Comparison of ENCODE assay signal across 14 cellular contexts in the genomic region with DNA sequence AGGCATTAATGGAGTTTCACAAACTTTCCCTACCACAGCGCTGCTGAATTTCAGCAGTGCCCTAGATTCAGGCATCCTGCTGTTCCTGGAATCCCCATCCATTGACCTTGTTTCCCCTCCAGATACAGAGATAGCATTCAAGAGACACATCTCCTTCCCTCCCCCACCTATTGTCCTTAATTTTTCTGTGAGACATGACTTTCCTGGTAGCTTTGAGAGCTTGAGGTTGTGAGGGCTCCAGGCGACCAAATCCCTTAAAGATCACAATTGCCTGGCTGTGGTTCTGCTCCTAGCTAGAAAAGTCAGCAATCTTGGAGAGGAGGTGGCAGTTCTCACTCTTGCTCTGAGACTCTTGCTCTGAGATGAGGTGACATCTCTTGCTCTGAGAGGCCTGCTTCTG. TPM values are rescaled to one million over a fixed set of nuclear protein-coding genes. Genes with fewer than 3 reads are reported as not detected.
A peak's percentile ranks its signal among the peaks of the same experiment; 100 is the strongest.
DNase-seq lines count a peak whose midpoint lies in the region; ATAC-seq and TF ChIP-seq lines count a peak whose summit lies in the region.
"Had no signal": no experiment of that assay in that cellular context is flagged by ENCODE, and none has a peak within 500 bp of the region (broad histone marks: within the 10 kb centered on the region; RNA-seq: fewer than 3 reads in every experiment).

No MANE protein-coding gene starts in this region.

- no peaks in the 10 kb centered on the region for H3K9me3 ChIP-seq in iPS-15b (ENCODE audit: control insufficient read depth, insufficient read depth, low read length)

- no peaks in the 10 kb centered on the region for H3K36me3 Mint-ChIP-seq in GM23338 (ENCODE audit: low read depth)
- H3K36me3 Mint-ChIP-seq in osteocyte (ENCODE audit: unreplicated experiment), result no peaks in the 10 kb centered on the region
- H3K36me3 Mint-ChIP-seq: CD4-positive, CD25-positive, alpha-beta regulatory T cell had no signal

- no peaks in the 10 kb centered on the region for H3K27me3 ChIP-seq in GM23338 (ENCODE audit: insufficient read depth)
- H3K27me3 ChIP-seq in iPS-15b (ENCODE audit: control insufficient read depth, insufficient read depth, low read length), result no peaks in the 10 kb centered on the region

- H3K36me3 ChIP-seq in GM23338 (ENCODE audit: insufficient read depth) (no peaks in the 10 kb centered on the region), iPS-15b (ENCODE audit: control insufficient read depth, insufficient read depth, low read length) (no peaks in the 10 kb centered on the region)

- no peaks in the 10 kb centered on the region for H4K20me1 ChIP-seq in GM23338 (replicated peaks; ENCODE audit: insufficient read depth)

- peak overlapping the region; percentile 72 for H3K4me2 ChIP-seq in GM23338

- no peak overlapping the region for H3K9ac ChIP-seq in iPS-15b (ENCODE audit: low read depth, low read length)

- H3K9me3 Mint-ChIP-seq in GM23338 (no peaks in the 10 kb centered on the region), osteocyte (ENCODE audit: unreplicated experiment) (peaks cover 3% of the 10 kb centered on the region)

- H3K27ac ChIP-seq in GM23338 (ENCODE audit: low read depth), result peak overlapping the region; percentile 89

- DNase-seq in GM23338 (ENCODE audit: low spot score), result peak; percentile 80
- DNase-seq in amniotic epithelial cell (ENCODE audit: low read depth), result peak; percentile 20
- DNase-seq in osteocyte (ENCODE audit: extremely low spot score, unreplicated experiment), result no peak
- DNase-seq in Kasumi-1 (lab: John Stamatoyannopoulos, UW), result no peak
- no peak for DNase-seq in activated gamma-delta T cell (lab: John Stamatoyannopoulos, UW)
- DNase-seq in islet precursor cell, result no peak
- DNase-seq: CD4-positive, CD25-positive, alpha-beta regulatory T cell; KG1; NCI-H1092 treated with DMSO at 0.1 percent for 48 hours; NCI-H187 treated with DMSO at 0.1 percent for 48 hours; NCI-H2171; SHP77 treated with DMSO at 0.1 percent for 48 hours had no signal

- peaks cover 67% of the 10 kb centered on the region for H3K4me1 Mint-ChIP-seq in GM23338
- peaks cover 45% of the 10 kb centered on the region for H3K4me1 Mint-ChIP-seq in osteocyte (ENCODE audit: unreplicated experiment)
- H3K4me1 Mint-ChIP-seq: CD4-positive, CD25-positive, alpha-beta regulatory T cell had no signal

- H3K4me3 Mint-ChIP-seq in GM23338 (peak overlapping the region; percentile 28; the same call in 2 of the 3 replicates), osteocyte (ENCODE audit: unreplicated experiment) (peak overlapping the region; percentile 37)
- H3K4me3 Mint-ChIP-seq: CD4-positive, CD25-positive, alpha-beta regulatory T cell had no signal

- TF ChIP-seq CTCF in GM23338 (conservative IDR thresholded peaks at IDR 0.05; ENCODE audit: low read depth in 2 of 2) (no peak), osteocyte (IDR thresholded peaks at IDR 0.05) (no peak)

- H3K27ac Mint-ChIP-seq in GM23338 (peak overlapping the region; percentile 67), osteocyte (ENCODE audit: unreplicated experiment) (peak overlapping the region; percentile 81)
- H3K27ac Mint-ChIP-seq: CD4-positive, CD25-positive, alpha-beta regulatory T cell had no signal

- peaks cover 3% of the 10 kb centered on the region; the same call in 1 of the 2 replicates for H3K9me2 ChIP-seq in GM23338 (ENCODE audit: insufficient read depth)

- H3K79me2 ChIP-seq in GM23338 (replicated peaks; ENCODE audit: insufficient read depth), result no peaks in the 10 kb centered on the region

- H3K4me1 ChIP-seq in GM23338 (ENCODE audit: insufficient read depth) (peaks cover 58% of the 10 kb centered on the region), iPS-15b (ENCODE audit: control insufficient read depth, insufficient read depth, low read length) (peaks cover 26% of the 10 kb centered on the region)

- peaks cover 4% of the 10 kb centered on the region for H3K27me3 Mint-ChIP-seq in GM23338 (ENCODE audit: insufficient read depth, low read depth, poor library complexity)
- no peaks in the 10 kb centered on the region for H3K27me3 Mint-ChIP-seq in osteocyte (ENCODE audit: unreplicated experiment)
- H3K27me3 Mint-ChIP-seq: CD4-positive, CD25-positive, alpha-beta regulatory T cell had no signal

- peak; percentile 97 for ATAC-seq in GM23338
- no peak for ATAC-seq in GM21529 (IDR thresholded peaks at IDR 0.05; ENCODE audit: unreplicated experiment)

- no peaks in the 10 kb centered on the region for H3F3A ChIP-seq in GM23338 (replicated peaks; ENCODE audit: low read depth)

- peak overlapping the region; percentile 2; the same call in 1 of the 2 replicates for H2AFZ ChIP-seq in GM23338

- peak overlapping the region; percentile 5 for H3K4me3 ChIP-seq in GM23338
- peak overlapping the region; percentile 19 for H3K4me3 ChIP-seq in iPS-15b (ENCODE audit: low read depth, low read length)

TF ChIP-seq in GM23338, 12 proteins besides CTCF, POLR2A, EP300 and RAD21:
- peak; percentile 88 for TF ChIP-seq NANOG (IDR thresholded peaks at IDR 0.05; ENCODE audit: borderline replicate concordance)
- no peak for TF ChIP-seq JUNB (IDR thresholded peaks at IDR 0.05; ENCODE audit: unreplicated experiment)
- TF ChIP-seq STAT1 (IDR thresholded peaks at IDR 0.05; ENCODE audit: unreplicated experiment), result no peak
- no peak for TF ChIP-seq EZH2 (IDR thresholded peaks at IDR 0.05; ENCODE audit: low read depth, unreplicated experiment)
- TF ChIP-seq CREB1 (CRISPR knock-in tag; IDR thresholded peaks at IDR 0.05; ENCODE audit: low read depth), result 0 out of 2 replicates have a peak, but pooled peaks have one; percentile 6
- peak; percentile 26; the same call in 1 of the 2 replicates for TF ChIP-seq POLR2AphosphoS5 (IDR thresholded peaks at IDR 0.05; ENCODE audit: low read depth)
- peak; percentile 78; the same call in 1 of the 2 replicates for TF ChIP-seq ZNF114 (CRISPR knock-in tag; IDR thresholded peaks at IDR 0.05)
- TF ChIP-seq ZNF462 (CRISPR knock-in tag; IDR thresholded peaks at IDR 0.05), result peak; percentile 97
TF ChIP-seq in GM23338: peak in this region for 5.

RNA-seq across cellular contexts. Expression of gene PRR16, which starts 48.0 kb away (rescaled TPM):
- 0.62 and 1.0 TPM in 2 replicates for total RNA-seq in GM23338 (2014; rRNA removed; shearing (Covaris generic))
- 0.64 and 1.7 TPM in 2 replicates for polyA plus RNA-seq in GM23338 (2016; fragmentation: Nextera tagmentation; extraction: Ambion mirVana)
- total RNA-seq in osteocyte, result 18.3 and 20.9 TPM in 2 replicates
- total RNA-seq: CD4-positive, CD25-positive, alpha-beta regulatory T cell had no signal
- polyA plus RNA-seq: CD4-positive, CD25-positive, alpha-beta regulatory T cell had no signal

Comparison
In these comparisons a context has a peak if more than half of its experiments do, and no peak if none do; other contexts are left out.
1. DNase-seq: peak in GM23338 (single experiment) and amniotic epithelial cell (single experiment); none in osteocyte (single experiment), Kasumi-1 (0 of 2), activated gamma-delta T cell (single experiment) and islet precursor cell (single experiment).